In genomic region chr4:10011885-10012284, GRCh38 we compare ENCODE assay signal across 1 cellular context.
TF ChIP-seq lines count a peak whose summit lies in the region.

No MANE protein-coding gene starts in this region.

TF ChIP-seq in K562, 482 proteins besides CTCF, POLR2A, EP300 and RAD21 (continued from another document):
- peak; percentile 45; the same call in 1 of the 2 replicates for TF ChIP-seq ZNF395 (CRISPR knock-in tag; IDR thresholded peaks at IDR 0.05)
- TF ChIP-seq ETV5 (CRISPR knock-in tag; IDR thresholded peaks at IDR 0.05; ENCODE audit: low read depth): no peak
- peak; percentile 83 for TF ChIP-seq ARID1B (IDR thresholded peaks at IDR 0.05)
- TF ChIP-seq CHD4 (IDR thresholded peaks at IDR 0.05; ENCODE audit: insufficient read depth, insufficient replicate concordance, low read depth, low read length, poor library complexity, severe bottlenecking): no peak
- TF ChIP-seq TEAD4 (IDR thresholded peaks at IDR 0.05; ENCODE audit: low read length): peak; percentile 96
- no peak for TF ChIP-seq TEAD4 (CRISPR knock-in tag; IDR thresholded peaks at IDR 0.05; ENCODE audit: borderline replicate concordance)
- peak; percentile 47 for TF ChIP-seq CEBPG (CRISPR knock-in tag; IDR thresholded peaks at IDR 0.05)
- TF ChIP-seq CEBPG (tag; conservative IDR thresholded peaks at IDR 0.05 in 1 of 2, IDR thresholded peaks at IDR 0.05 in 1 of 2): peak in 1 of 2 experiments; percentile 73; a peak in 2 of 4 replicates
- peak; percentile 79; the same call in 1 of the 2 replicates for TF ChIP-seq STAT5A (IDR thresholded peaks at IDR 0.05; ENCODE audit: borderline replicate concordance, low read length)
- TF ChIP-seq RCOR1 (IDR thresholded peaks at IDR 0.05; ENCODE audit: borderline replicate concordance in 1 of 2, low read depth in 2 of 2, low read length in 2 of 2): 0 out of 4 replicates have a peak, but pooled peaks of 1 of the 2 experiments have one; percentile 23
- 0 out of 2 replicates have a peak, but pooled peaks have one; percentile 55 for TF ChIP-seq CREB3 (tag; conservative IDR thresholded peaks at IDR 0.05; ENCODE audit: low read depth)
- peak; percentile 81 to 89 for TF ChIP-seq TRIM24 (IDR thresholded peaks at IDR 0.05)
- TF ChIP-seq MIER1 (IDR thresholded peaks at IDR 0.05; ENCODE audit: low read depth): no peak
- TF ChIP-seq MAFG (tag; conservative IDR thresholded peaks at IDR 0.05): peak; percentile 50
